8 cellular contexts compared by ENCODE assay signal in genomic region chr9:93577940-93578682, GRCh38. TPM values are rescaled to one million over a fixed set of nuclear protein-coding genes. Genes with fewer than 3 reads are reported as not detected.
A peak's percentile ranks its signal among the peaks of the same experiment; 100 is the strongest.
DNase-seq lines count a peak whose midpoint lies in the region; ATAC-seq and TF ChIP-seq lines count a peak whose summit lies in the region.

No MANE protein-coding gene starts in this region.

- H2AFZ ChIP-seq in hepatocyte = peak overlapping the region; percentile 26

- peaks cover 41% of the 10 kb centered on the region for H4K20me1 ChIP-seq in hepatocyte (ENCODE audit: insufficient read depth, poor library complexity, severe bottlenecking)

- H3K9me3 ChIP-seq in hepatocyte (ENCODE audit: low read depth) = no peaks in the 10 kb centered on the region

- no peak for ATAC-seq in activated naive CD4-positive, alpha-beta T cell treated with anti-CD3 and anti-CD28 coated beads, Interleukin-2, amount 50 U/mL, for 72 hours
- ATAC-seq in stimulated activated memory B cell treated with anti-CD40 and anti-IgM and Interleukin-4, amounts not matched to agents 10 μg/mL and 1 μg/mL and 100 μg/mL, for 72 hours = no peak
- no peak for ATAC-seq in HG02678 (IDR thresholded peaks at IDR 0.05; ENCODE audit: unreplicated experiment)

- TF ChIP-seq CTCF in hepatocyte (IDR thresholded peaks at IDR 0.05; ENCODE audit: poor library complexity) = no peak

- H3K4me3 Mint-ChIP-seq in stimulated activated memory B cell treated with anti-CD40 and anti-IgM and Interleukin-4, amounts not matched to agents 10 μg/mL and 1 μg/mL and 100 μg/mL, for 72 hours = peak overlapping the region; percentile 77

- H3K27me3 Mint-ChIP-seq in stimulated activated memory B cell treated with anti-CD40 and anti-IgM and Interleukin-4, amounts not matched to agents 10 μg/mL and 1 μg/mL and 100 μg/mL, for 72 hours = no peaks in the 10 kb centered on the region

- no peaks in the 10 kb centered on the region for H3K36me3 ChIP-seq in hepatocyte (replicated peaks; ENCODE audit: insufficient read depth, low read depth)

- WGBS in hepatocyte (ENCODE audit: low lambda C conversion rate, missing lambda C conversion rate) = 63% methylated on average over 14 of the region's 14 CpGs

- no peaks in the 10 kb centered on the region for H3K9me2 ChIP-seq in hepatocyte (replicated peaks; ENCODE audit: insufficient read depth)

- peaks cover 68% of the 10 kb centered on the region for H3K4me1 Mint-ChIP-seq in stimulated activated memory B cell treated with anti-CD40 and anti-IgM and Interleukin-4, amounts not matched to agents 10 μg/mL and 1 μg/mL and 100 μg/mL, for 72 hours

- DNase-seq in DMS53 (lab: John Stamatoyannopoulos, UW) (peak; percentile 40), DMS53 treated with DMSO at 0.1 percent for 48 hours (lab: John Stamatoyannopoulos, UW; ENCODE audit: unreplicated experiment) (no peak), hepatocyte (ENCODE audit: low spot score) (no peak), inferior parietal cortex (ENCODE audit: extremely low spot score) (no peak), NCI-H510A (lab: John Stamatoyannopoulos, UW) (no peak)
- no peak for DNase-seq in activated naive CD4-positive, alpha-beta T cell treated with anti-CD3 and anti-CD28 coated beads, Interleukin-2, amount 50 U/mL, for 72 hours (ENCODE audit: low spot score in 2 of 2)

- peaks cover 0 to 8% of the 10 kb centered on the region in 2 donors for H3K9me3 Mint-ChIP-seq in activated naive CD4-positive, alpha-beta T cell treated with anti-CD3 and anti-CD28 coated beads, Interleukin-2, amount 50 U/mL, for 72 hours
- no peaks in the 10 kb centered on the region for H3K9me3 Mint-ChIP-seq in stimulated activated memory B cell treated with anti-CD40 and anti-IgM and Interleukin-4, amounts not matched to agents 10 μg/mL and 1 μg/mL and 100 μg/mL, for 72 hours

- H3K4me1 ChIP-seq in hepatocyte (ENCODE audit: insufficient read depth) = peaks cover 53% of the 10 kb centered on the region

- peaks cover 0 to 8% of the 10 kb centered on the region in 2 donors for H3K36me3 Mint-ChIP-seq in activated naive CD4-positive, alpha-beta T cell treated with anti-CD3 and anti-CD28 coated beads, Interleukin-2, amount 50 U/mL, for 72 hours
- H3K36me3 Mint-ChIP-seq in stimulated activated memory B cell treated with anti-CD40 and anti-IgM and Interleukin-4, amounts not matched to agents 10 μg/mL and 1 μg/mL and 100 μg/mL, for 72 hours = no peaks in the 10 kb centered on the region

- H3K27me3 ChIP-seq in hepatocyte = no peaks in the 10 kb centered on the region

- peaks cover 79% of the 10 kb centered on the region for H3K79me2 ChIP-seq in hepatocyte

- H3K27ac Mint-ChIP-seq in activated naive CD4-positive, alpha-beta T cell treated with anti-CD3 and anti-CD28 coated beads, Interleukin-2, amount 50 U/mL, for 72 hours = peak overlapping the region; percentile 77 to 85
- peak overlapping the region; percentile 70 for H3K27ac Mint-ChIP-seq in stimulated activated memory B cell treated with anti-CD40 and anti-IgM and Interleukin-4, amounts not matched to agents 10 μg/mL and 1 μg/mL and 100 μg/mL, for 72 hours

- peak overlapping the region; percentile 79 for H3K4me3 ChIP-seq in hepatocyte

- H3K4me2 ChIP-seq in hepatocyte = peak overlapping the region; percentile 99

- peak overlapping the region; percentile 62 for H3K27ac ChIP-seq in hepatocyte

RNA-seq across cellular contexts. Expression of gene PHF2, which starts 1.7 kb away (rescaled TPM):
- total RNA-seq in activated naive CD4-positive, alpha-beta T cell treated with anti-CD3 and anti-CD28 coated beads, Interleukin-2, amount 50 U/mL, for 72 hours = 10 to 100 TPM; 12.3 to 15.5 TPM
- total RNA-seq in hepatocyte = 18.9 and 19.8 TPM in 2 replicates
- polyA plus RNA-seq in hepatocyte = 9.5 and 10.5 TPM in 2 replicates
